ENCODE assay signal across 8 cellular contexts in the genomic region with DNA sequence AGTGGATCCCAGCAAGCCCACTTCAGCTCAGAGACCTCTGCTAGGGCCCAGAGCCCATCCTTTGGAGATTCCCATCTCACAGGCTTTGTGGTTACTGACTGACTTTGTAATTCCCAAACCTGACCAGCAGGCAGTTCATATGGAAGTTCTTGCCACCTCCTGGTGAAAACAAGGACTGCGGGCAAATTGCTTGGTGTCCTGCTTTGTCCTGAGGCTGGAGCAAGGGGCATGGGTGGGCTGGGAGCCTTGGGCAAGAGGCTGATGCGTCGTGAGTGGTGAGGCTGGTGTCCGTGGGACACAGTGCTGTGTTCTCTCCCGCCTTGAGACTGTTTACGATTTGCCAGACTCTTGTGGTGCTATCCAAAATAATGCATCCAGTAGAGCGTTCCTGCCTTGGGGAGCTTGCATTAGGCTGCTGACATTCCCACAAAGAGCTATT.
DNase-seq lines count a peak whose midpoint lies in the region; ATAC-seq and TF ChIP-seq lines count a peak whose summit lies in the region.

No MANE protein-coding gene starts in this region.

- TF ChIP-seq EP300 in sigmoid colon (IDR thresholded peaks at IDR 0.05) = no peak

- H3K4me3 ChIP-seq in sigmoid colon = no peak overlapping the region
- no peak overlapping the region for H3K4me3 ChIP-seq in CD8-positive, alpha-beta memory T cell (ENCODE audit: low read length)

- POLR2A ChIA-PET in CD8-positive, alpha-beta memory T cell (lab: Charles Lee) = interaction anchor here (0.8 kb wide), 1 partner anchor 9 kb away, joined by 3 read pairs; no protein-coding TSS in a partner anchor

- peak; percentile 88 for DNase-seq in DMS79 treated with DMSO at 0.1 percent for 48 hours (lab: John Stamatoyannopoulos, UW)
- peak; percentile 68 for DNase-seq in NCI-H1092 treated with DMSO at 0.1 percent for 48 hours (lab: John Stamatoyannopoulos, UW)
- DNase-seq in UCSD-AML1 (lab: John Stamatoyannopoulos, UW; ENCODE audit: unreplicated experiment) = peak; percentile 57
- DNase-seq in left cardiac atrium = peak; percentile 69
- DNase-seq in sigmoid colon = peak; percentile 76
- no peak for DNase-seq in CD8-positive, alpha-beta memory T cell

- no peak for TF ChIP-seq POLR2A in sigmoid colon (IDR thresholded peaks at IDR 0.05)

- H3K27ac ChIP-seq in sigmoid colon = peak overlapping the region; percentile 91 to 95 (median 92)
- no peak overlapping the region for H3K27ac ChIP-seq in CD8-positive, alpha-beta memory T cell (ENCODE audit: low read depth, low read length)

- WGBS in sigmoid colon, 2 donors = 69 to 78% methylated on average over 7 of the region's 7 CpGs

- peaks cover 0 to 74% (median 69%) of the 10 kb centered on the region in 4 donors for H3K4me1 ChIP-seq in sigmoid colon
- H3K4me1 ChIP-seq in CD8-positive, alpha-beta memory T cell (ENCODE audit: insufficient read depth, low read length) = peaks cover 24% of the 10 kb centered on the region

- H3K27me3 ChIP-seq in sigmoid colon = no peaks in the 10 kb centered on the region
- H3K27me3 ChIP-seq in CD8-positive, alpha-beta memory T cell (ENCODE audit: insufficient read depth, low read length, poor library complexity, severe bottlenecking) = no peaks in the 10 kb centered on the region

- no peaks in the 10 kb centered on the region for H3K36me3 Mint-ChIP-seq in CD8-positive, alpha-beta memory T cell
- H3K36me3 Mint-ChIP-seq in stimulated activated memory B cell treated with anti-CD40 and anti-IgM and Interleukin-4, amounts not matched to agents 10 μg/mL and 1 μg/mL and 100 μg/mL, for 72 hours = no peaks in the 10 kb centered on the region

- H3K27me3 Mint-ChIP-seq in CD8-positive, alpha-beta memory T cell = no peaks in the 10 kb centered on the region
- H3K27me3 Mint-ChIP-seq in stimulated activated memory B cell treated with anti-CD40 and anti-IgM and Interleukin-4, amounts not matched to agents 10 μg/mL and 1 μg/mL and 100 μg/mL, for 72 hours = peaks cover 27% of the 10 kb centered on the region

- peak; percentile 49 to 86 (median 64) for TF ChIP-seq CTCF in sigmoid colon (IDR thresholded peaks at IDR 0.05)

- peaks cover 18 to 33% (median 19%) of the 10 kb centered on the region in 3 donors for H3K4me1 Mint-ChIP-seq in CD8-positive, alpha-beta memory T cell
- H3K4me1 Mint-ChIP-seq in stimulated activated memory B cell treated with anti-CD40 and anti-IgM and Interleukin-4, amounts not matched to agents 10 μg/mL and 1 μg/mL and 100 μg/mL, for 72 hours = peaks cover 32% of the 10 kb centered on the region

- CTCF ChIA-PET in CD8-positive, alpha-beta memory T cell (lab: Charles Lee) = interaction anchor here (0.9 to 14.0 kb wide), 11 partner anchors 9 to 152 kb away, joined by 3 to 136 read pairs (median 4); no protein-coding TSS in a partner anchor

- no peaks in the 10 kb centered on the region for H3K36me3 ChIP-seq in sigmoid colon
- H3K36me3 ChIP-seq in CD8-positive, alpha-beta memory T cell (ENCODE audit: insufficient read depth, low read length) = no peaks in the 10 kb centered on the region

- H3K27ac Mint-ChIP-seq in CD8-positive, alpha-beta memory T cell = no peak overlapping the region
- no peak overlapping the region for H3K27ac Mint-ChIP-seq in stimulated activated memory B cell treated with anti-CD40 and anti-IgM and Interleukin-4, amounts not matched to agents 10 μg/mL and 1 μg/mL and 100 μg/mL, for 72 hours

- no peaks in the 10 kb centered on the region for H3K9me3 Mint-ChIP-seq in CD8-positive, alpha-beta memory T cell
- H3K9me3 Mint-ChIP-seq in stimulated activated memory B cell treated with anti-CD40 and anti-IgM and Interleukin-4, amounts not matched to agents 10 μg/mL and 1 μg/mL and 100 μg/mL, for 72 hours = no peaks in the 10 kb centered on the region

- H3K4me3 Mint-ChIP-seq in CD8-positive, alpha-beta memory T cell = no peak overlapping the region
- no peak overlapping the region for H3K4me3 Mint-ChIP-seq in stimulated activated memory B cell treated with anti-CD40 and anti-IgM and Interleukin-4, amounts not matched to agents 10 μg/mL and 1 μg/mL and 100 μg/mL, for 72 hours

- intact Hi-C loops in left cardiac atrium (cut with DNase I) = loop anchor here (2.0 to 10.0 kb wide), 3 partner anchors 34 to 108 kb away; partner anchors contain the start of gene IRF2BPL (in 1 of the 2)
- intact Hi-C loops in sigmoid colon (cut with DNase I) = no loop called here

- H3K9me3 ChIP-seq in sigmoid colon = no peaks in the 10 kb centered on the region
- no peaks in the 10 kb centered on the region for H3K9me3 ChIP-seq in CD8-positive, alpha-beta memory T cell (ENCODE audit: low read length)

- no peak for ATAC-seq in left cardiac atrium
- no peak for ATAC-seq in HG02840 (IDR thresholded peaks at IDR 0.05; ENCODE audit: low FRiP score, unreplicated experiment)
- ATAC-seq in stimulated activated memory B cell treated with anti-CD40 and anti-IgM and Interleukin-4, amounts not matched to agents 10 μg/mL and 1 μg/mL and 100 μg/mL, for 72 hours = no peak

Comparison
In these comparisons a context has a peak if more than half of its experiments do, and no peak if none do; other contexts are left out.
1. DNase-seq: peak in DMS79 treated with DMSO at 0.1 percent for 48 hours (single experiment), NCI-H1092 treated with DMSO at 0.1 percent for 48 hours (single experiment), UCSD-AML1 (single experiment), left cardiac atrium (single experiment) and sigmoid colon (single experiment); none in CD8-positive, alpha-beta memory T cell (0 of 5).